ENCODE assay signal across 3 cellular contexts in the genomic region with DNA sequence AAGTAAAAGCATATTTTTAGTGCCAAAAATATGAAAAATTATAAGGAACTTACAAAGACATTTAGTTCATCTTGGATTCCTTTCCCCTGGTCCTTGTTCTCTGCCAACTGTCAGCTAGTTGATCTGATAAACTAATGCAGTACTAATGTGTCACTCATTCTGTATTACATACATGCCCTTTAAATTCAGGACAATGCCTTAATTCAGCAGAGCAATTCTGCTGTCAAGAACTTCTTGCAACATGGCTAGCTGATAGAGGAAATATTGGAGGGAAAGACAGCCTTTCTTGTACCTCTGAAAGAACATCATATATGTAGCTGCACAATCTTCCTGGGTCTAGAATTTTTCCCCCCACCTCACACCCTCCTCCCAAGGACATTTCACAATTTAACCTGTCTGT.
TF ChIP-seq lines count a peak whose summit lies in the region.

No MANE protein-coding gene starts in this region.

TF ChIP-seq in A549, 52 proteins besides CTCF, POLR2A, EP300 and RAD21:
- TF ChIP-seq HOXB13 (CRISPR knock-in tag; IDR thresholded peaks at IDR 0.05; ENCODE audit: low read depth): no peak
- TF ChIP-seq GATA3 (IDR thresholded peaks at IDR 0.05; ENCODE audit: borderline replicate concordance): no peak
- TF ChIP-seq, protein P1, sequence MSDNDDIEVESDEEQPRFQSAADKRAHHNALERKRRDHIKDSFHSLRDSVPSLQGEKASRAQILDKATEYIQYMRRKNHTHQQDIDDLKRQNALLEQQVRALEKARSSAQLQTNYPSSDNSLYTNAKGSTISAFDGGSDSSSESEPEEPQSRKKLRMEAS (IDR thresholded peaks at IDR 0.05): no peak
- no peak for TF ChIP-seq FOXS1 (CRISPR knock-in tag; IDR thresholded peaks at IDR 0.05)
- no peak for TF ChIP-seq ZC3H11A (IDR thresholded peaks at IDR 0.05)
- TF ChIP-seq, protein P2, sequence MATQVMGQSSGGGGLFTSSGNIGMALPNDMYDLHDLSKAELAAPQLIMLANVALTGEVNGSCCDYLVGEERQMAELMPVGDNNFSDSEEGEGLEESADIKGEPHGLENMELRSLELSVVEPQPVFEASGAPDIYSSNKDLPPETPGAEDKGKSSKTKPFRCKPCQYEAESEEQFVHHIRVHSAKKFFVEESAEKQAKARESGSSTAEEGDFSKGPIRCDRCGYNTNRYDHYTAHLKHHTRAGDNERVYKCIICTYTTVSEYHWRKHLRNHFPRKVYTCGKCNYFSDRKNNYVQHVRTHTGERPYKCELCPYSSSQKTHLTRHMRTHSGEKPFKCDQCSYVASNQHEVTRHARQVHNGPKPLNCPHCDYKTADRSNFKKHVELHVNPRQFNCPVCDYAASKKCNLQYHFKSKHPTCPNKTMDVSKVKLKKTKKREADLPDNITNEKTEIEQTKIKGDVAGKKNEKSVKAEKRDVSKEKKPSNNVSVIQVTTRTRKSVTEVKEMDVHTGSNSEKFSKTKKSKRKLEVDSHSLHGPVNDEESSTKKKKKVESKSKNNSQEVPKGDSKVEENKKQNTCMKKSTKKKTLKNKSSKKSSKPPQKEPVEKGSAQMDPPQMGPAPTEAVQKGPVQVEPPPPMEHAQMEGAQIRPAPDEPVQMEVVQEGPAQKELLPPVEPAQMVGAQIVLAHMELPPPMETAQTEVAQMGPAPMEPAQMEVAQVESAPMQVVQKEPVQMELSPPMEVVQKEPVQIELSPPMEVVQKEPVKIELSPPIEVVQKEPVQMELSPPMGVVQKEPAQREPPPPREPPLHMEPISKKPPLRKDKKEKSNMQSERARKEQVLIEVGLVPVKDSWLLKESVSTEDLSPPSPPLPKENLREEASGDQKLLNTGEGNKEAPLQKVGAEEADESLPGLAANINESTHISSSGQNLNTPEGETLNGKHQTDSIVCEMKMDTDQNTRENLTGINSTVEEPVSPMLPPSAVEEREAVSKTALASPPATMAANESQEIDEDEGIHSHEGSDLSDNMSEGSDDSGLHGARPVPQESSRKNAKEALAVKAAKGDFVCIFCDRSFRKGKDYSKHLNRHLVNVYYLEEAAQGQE (IDR thresholded peaks at IDR 0.05): no peak
- no peak for TF ChIP-seq RFX5 (IDR thresholded peaks at IDR 0.05)
- no peak for TF ChIP-seq POLR2AphosphoS2 (conservative IDR thresholded peaks at IDR 0.05; ENCODE audit: low read length)
- TF ChIP-seq MAZ (IDR thresholded peaks at IDR 0.05; ENCODE audit: borderline replicate concordance, low read depth, low read length): no peak
- no peak for TF ChIP-seq NPAS2 (CRISPR knock-in tag; IDR thresholded peaks at IDR 0.05; ENCODE audit: borderline replicate concordance)
- TF ChIP-seq RNF2 (IDR thresholded peaks at IDR 0.05; ENCODE audit: borderline replicate concordance, low read depth): no peak
- TF ChIP-seq TP53 (CRISPR knock-in tag; IDR thresholded peaks at IDR 0.05): no peak

TF ChIP-seq in WTC11, 78 proteins besides CTCF, POLR2A, EP300 and RAD21:
- TF ChIP-seq ZNF121 (CRISPR knock-in tag; IDR thresholded peaks at IDR 0.05) (no peak), PRRX2 (CRISPR knock-in tag; IDR thresholded peaks at IDR 0.05) (no peak), NR3C1 (CRISPR knock-in tag; conservative IDR thresholded peaks at IDR 0.05; ENCODE audit: low read depth) (no peak), GRHL2 (CRISPR knock-in tag; IDR thresholded peaks at IDR 0.05; ENCODE audit: insufficient replicate concordance, severe bottlenecking) (no peak), NFATC4 (CRISPR knock-in tag; IDR thresholded peaks at IDR 0.05) (no peak)
- TF ChIP-seq, protein P3, sequence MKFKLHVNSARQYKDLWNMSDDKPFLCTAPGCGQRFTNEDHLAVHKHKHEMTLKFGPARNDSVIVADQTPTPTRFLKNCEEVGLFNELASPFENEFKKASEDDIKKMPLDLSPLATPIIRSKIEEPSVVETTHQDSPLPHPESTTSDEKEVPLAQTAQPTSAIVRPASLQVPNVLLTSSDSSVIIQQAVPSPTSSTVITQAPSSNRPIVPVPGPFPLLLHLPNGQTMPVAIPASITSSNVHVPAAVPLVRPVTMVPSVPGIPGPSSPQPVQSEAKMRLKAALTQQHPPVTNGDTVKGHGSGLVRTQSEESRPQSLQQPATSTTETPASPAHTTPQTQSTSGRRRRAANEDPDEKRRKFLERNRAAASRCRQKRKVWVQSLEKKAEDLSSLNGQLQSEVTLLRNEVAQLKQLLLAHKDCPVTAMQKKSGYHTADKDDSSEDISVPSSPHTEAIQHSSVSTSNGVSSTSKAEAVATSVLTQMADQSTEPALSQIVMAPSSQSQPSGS (CRISPR knock-in tag; IDR thresholded peaks at IDR 0.05; ENCODE audit: borderline replicate concordance, low read depth): no peak
- TF ChIP-seq, protein P4, sequence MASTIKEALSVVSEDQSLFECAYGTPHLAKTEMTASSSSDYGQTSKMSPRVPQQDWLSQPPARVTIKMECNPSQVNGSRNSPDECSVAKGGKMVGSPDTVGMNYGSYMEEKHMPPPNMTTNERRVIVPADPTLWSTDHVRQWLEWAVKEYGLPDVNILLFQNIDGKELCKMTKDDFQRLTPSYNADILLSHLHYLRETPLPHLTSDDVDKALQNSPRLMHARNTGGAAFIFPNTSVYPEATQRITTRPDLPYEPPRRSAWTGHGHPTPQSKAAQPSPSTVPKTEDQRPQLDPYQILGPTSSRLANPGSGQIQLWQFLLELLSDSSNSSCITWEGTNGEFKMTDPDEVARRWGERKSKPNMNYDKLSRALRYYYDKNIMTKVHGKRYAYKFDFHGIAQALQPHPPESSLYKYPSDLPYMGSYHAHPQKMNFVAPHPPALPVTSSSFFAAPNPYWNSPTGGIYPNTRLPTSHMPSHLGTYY (CRISPR knock-in tag; IDR thresholded peaks at IDR 0.05): no peak

TF ChIP-seq in neural cell, 6 proteins besides CTCF, POLR2A, EP300 and RAD21:
- TF ChIP-seq SMC3 (conservative IDR thresholded peaks at IDR 0.05; ENCODE audit: poor library complexity) (no peak), POLR2AphosphoS5 (IDR thresholded peaks at IDR 0.05) (peak; percentile 37), TAF1 (IDR thresholded peaks at IDR 0.05; ENCODE audit: low read depth) (no peak)
